In the genomic region with DNA sequence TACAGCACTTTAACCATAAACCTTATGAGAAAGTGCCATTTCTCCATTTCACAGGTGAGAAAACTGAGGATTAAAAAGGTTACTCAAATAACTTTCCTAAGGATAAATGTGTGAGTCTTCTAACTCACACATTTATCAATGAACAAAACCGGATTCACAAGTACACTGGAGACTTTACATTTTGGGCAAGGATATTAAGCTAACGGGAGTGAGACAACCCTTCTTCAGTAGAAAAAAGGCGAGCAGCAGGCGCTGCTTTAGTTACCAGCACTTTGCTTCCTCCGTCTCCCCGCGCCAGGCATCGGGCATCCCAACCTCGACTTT, we compare ENCODE assay signal across 8 cellular contexts. TPM values are rescaled to one million over a fixed set of nuclear protein-coding genes. Genes with fewer than 3 reads are reported as not detected.
A peak's percentile ranks its signal among the peaks of the same experiment; 100 is the strongest.
DNase-seq lines count a peak whose midpoint lies in the region; ATAC-seq and TF ChIP-seq lines count a peak whose summit lies in the region.

No MANE protein-coding gene starts in this region.

- H3K79me2 ChIP-seq in mesendoderm (ENCODE audit: control insufficient read depth, insufficient read depth, low read length): no peaks in the 10 kb centered on the region

- H3K27me3 ChIP-seq in brain microvascular endothelial cell (replicated peaks) (no peaks in the 10 kb centered on the region), mesendoderm (ENCODE audit: insufficient read depth, low read length, poor library complexity) (no peaks in the 10 kb centered on the region), upper lobe of left lung (no peaks in the 10 kb centered on the region)

- peak overlapping the region; percentile 87 for H3K4me3 Mint-ChIP-seq in activated naive CD4-positive, alpha-beta T cell treated with anti-CD3 and anti-CD28 coated beads, Interleukin-2, amount 50 U/mL, for 24 hours

- peaks cover 15% of the 10 kb centered on the region for H3K36me3 Mint-ChIP-seq in activated naive CD4-positive, alpha-beta T cell treated with anti-CD3 and anti-CD28 coated beads, Interleukin-2, amount 50 U/mL, for 24 hours

- H3K4ac ChIP-seq in mesendoderm (ENCODE audit: low read depth, low read length): no peak overlapping the region

- TF ChIP-seq CTCF in brain microvascular endothelial cell (IDR thresholded peaks at IDR 0.05; ENCODE audit: low read depth, low read length, missing control alignments) (no peak), upper lobe of left lung (IDR thresholded peaks at IDR 0.05) (no peak)

- H3K27ac Mint-ChIP-seq in activated naive CD4-positive, alpha-beta T cell treated with anti-CD3 and anti-CD28 coated beads, Interleukin-2, amount 50 U/mL, for 24 hours: peak overlapping the region; percentile 89

- H3K27ac ChIP-seq in brain microvascular endothelial cell: no peak overlapping the region
- no peak overlapping the region for H3K27ac ChIP-seq in mesendoderm (ENCODE audit: low read depth, low read length)
- H3K27ac ChIP-seq in upper lobe of left lung: peak overlapping the region in 2 of 4 donors; percentile 86 to 89

- H2BK15ac ChIP-seq in mesendoderm (replicated peaks; ENCODE audit: low read depth): no peak overlapping the region

- H3K56ac ChIP-seq in mesendoderm (ENCODE audit: low read length): peak overlapping the region; percentile 59

- no CpG with 5 or more reads among the region's 9 CpGs for WGBS in mesendoderm (ENCODE audit: extremely low coverage, insufficient coverage, low lambda C conversion rate)
- WGBS in upper lobe of left lung, 2 donors: 5 to 6% methylated on average over 9 of the region's 9 CpGs

- TF ChIP-seq EP300 in upper lobe of left lung (IDR thresholded peaks at IDR 0.05): no peak

- H3K4me3 ChIP-seq in brain microvascular endothelial cell (ENCODE audit: low read depth, low read length) (peak overlapping the region; percentile 92), mesendoderm (ENCODE audit: low read length) (no peak overlapping the region), upper lobe of left lung (peak overlapping the region in 3 of 4 donors; percentile 72 to 87 (median 85))

- no peak overlapping the region for H4K5ac ChIP-seq in mesendoderm (ENCODE audit: low read length)

- H3K27me3 Mint-ChIP-seq in activated naive CD4-positive, alpha-beta T cell treated with anti-CD3 and anti-CD28 coated beads, Interleukin-2, amount 50 U/mL, for 24 hours: no peaks in the 10 kb centered on the region

- H3K4me2 ChIP-seq in mesendoderm (ENCODE audit: low read length): peak overlapping the region; percentile 4

- H3K23ac ChIP-seq in mesendoderm (ENCODE audit: low read length): no peak overlapping the region

- H3K9me3 ChIP-seq in upper lobe of left lung: no peaks in the 10 kb centered on the region

- H3K18ac ChIP-seq in mesendoderm (ENCODE audit: low read length): no peak overlapping the region

- H2BK5ac ChIP-seq in mesendoderm (ENCODE audit: low read length): no peak overlapping the region

- DNase-seq in activated naive CD4-positive, alpha-beta T cell treated with Interleukin-2 at 50 U/mL for 16 hours: no peak
- DNase-seq in brain microvascular endothelial cell (no peak), mesendoderm (no peak), upper lobe of left lung (no peak), NCI-H2107 treated with DMSO at 0.1 percent for 48 hours (lab: John Stamatoyannopoulos, UW; ENCODE audit: unreplicated experiment) (no peak)

- H3K9ac ChIP-seq in mesendoderm (ENCODE audit: low read length): peak overlapping the region; percentile 9

- ATAC-seq in upper lobe of left lung (ENCODE audit: low FRiP score in 2 of 2) (no peak), GM21423 (IDR thresholded peaks at IDR 0.05; ENCODE audit: unreplicated experiment) (no peak), HG02973 (IDR thresholded peaks at IDR 0.05; ENCODE audit: unreplicated experiment) (no peak)

- H3K36me3 ChIP-seq in brain microvascular endothelial cell (replicated peaks) (no peaks in the 10 kb centered on the region), mesendoderm (ENCODE audit: control insufficient read depth, insufficient read depth, low read length) (no peaks in the 10 kb centered on the region), upper lobe of left lung (peaks cover 0 to 6% (median 0%) of the 10 kb centered on the region in 4 donors)

- no peaks in the 10 kb centered on the region for H3K79me1 ChIP-seq in mesendoderm (ENCODE audit: low read length)

- in situ Hi-C loops in brain microvascular endothelial cell (cut with HindIII; ENCODE audit: low pct_ligation_motif_present, low sequenced_read_pairs): no loop called here

- no peak overlapping the region for H2AK5ac ChIP-seq in mesendoderm (ENCODE audit: low read length)

- peaks cover 48% of the 10 kb centered on the region for H3K4me1 Mint-ChIP-seq in activated naive CD4-positive, alpha-beta T cell treated with anti-CD3 and anti-CD28 coated beads, Interleukin-2, amount 50 U/mL, for 24 hours

- H3K9me3 Mint-ChIP-seq in activated naive CD4-positive, alpha-beta T cell treated with anti-CD3 and anti-CD28 coated beads, Interleukin-2, amount 50 U/mL, for 24 hours: no peaks in the 10 kb centered on the region

- no peak overlapping the region for H4K8ac ChIP-seq in mesendoderm (ENCODE audit: low read depth, low read length)

- H3K4me1 ChIP-seq in mesendoderm (ENCODE audit: control insufficient read depth, low read depth, low read length) (no peaks in the 10 kb centered on the region), upper lobe of left lung (peaks cover 9 to 21% (median 13%) of the 10 kb centered on the region in 4 donors)

- H2BK120ac ChIP-seq in mesendoderm (ENCODE audit: low read depth, low read length): no peak overlapping the region

- TF ChIP-seq POLR2A in upper lobe of left lung (IDR thresholded peaks at IDR 0.05): no peak

RNA-seq across cellular contexts. Expression of a gene that starts 0.4 kb away (rescaled TPM):
- 5.7 TPM for polyA plus RNA-seq in mesendoderm (2013, experiment 1 of 2)
- polyA plus RNA-seq in mesendoderm (2013, experiment 2 of 2): 5.0 TPM
- 10 to 100 TPM; 11.6 to 56.7 (median 16.1) TPM for total RNA-seq in upper lobe of left lung
